ENCODE assay signal across 8 cellular contexts in genomic region chr5:157366741-157367684, GRCh38.
DNase-seq lines count a peak whose midpoint lies in the region; ATAC-seq and TF ChIP-seq lines count a peak whose summit lies in the region.

No MANE protein-coding gene starts in this region.

- TF ChIP-seq CTCF in GM12865 (IDR thresholded peaks at IDR 0.05; ENCODE audit: insufficient read depth, low read depth, low read length, missing control alignments) (no peak), RWPE2 (IDR thresholded peaks at IDR 0.05; ENCODE audit: poor library complexity, severe bottlenecking) (peak; percentile 51), suprapubic skin (IDR thresholded peaks at IDR 0.05) (no peak)

- no peak for TF ChIP-seq POLR2A in suprapubic skin (IDR thresholded peaks at IDR 0.05)

- no peak overlapping the region for H3K9ac ChIP-seq in rectal smooth muscle tissue (ENCODE audit: low read length)

- H3K36me3 ChIP-seq in RWPE2 (ENCODE audit: low read depth) (no peaks in the 10 kb centered on the region), rectal smooth muscle tissue (ENCODE audit: control insufficient read depth, insufficient read depth, low read length) (peaks cover 6% of the 10 kb centered on the region), suprapubic skin (no peaks in the 10 kb centered on the region)
- peaks cover 81% of the 10 kb centered on the region for H3K36me3 ChIP-seq in effector memory CD4-positive, alpha-beta T cell (ENCODE audit: control insufficient read depth, insufficient read depth, low read length)

- TF ChIP-seq EP300 in suprapubic skin (IDR thresholded peaks at IDR 0.05), result no peak

- WGBS in suprapubic skin, result 63% methylated on average over 7 of the region's 7 CpGs

- peaks cover 2% of the 10 kb centered on the region for H3K4me1 ChIP-seq in RWPE2 (ENCODE audit: insufficient read depth, poor library complexity, severe bottlenecking)
- H3K4me1 ChIP-seq in rectal smooth muscle tissue (ENCODE audit: control insufficient read depth, insufficient read depth, low read length), result peaks cover 40% of the 10 kb centered on the region
- no peaks in the 10 kb centered on the region for H3K4me1 ChIP-seq in suprapubic skin
- no peaks in the 10 kb centered on the region for H3K4me1 ChIP-seq in effector memory CD4-positive, alpha-beta T cell (ENCODE audit: control insufficient read depth, insufficient read depth, low read length, poor library complexity, severe bottlenecking)

- peak; percentile 41; the same call in 1 of the 3 replicates for ATAC-seq in RWPE2 (ENCODE audit: low read depth)
- no peak for ATAC-seq in HG03095 (IDR thresholded peaks at IDR 0.05; ENCODE audit: unreplicated experiment)
- no peak for ATAC-seq in GM19455 (IDR thresholded peaks at IDR 0.05; ENCODE audit: unreplicated experiment)

- H3K27me3 ChIP-seq in RWPE2 (ENCODE audit: insufficient read depth, poor library complexity, severe bottlenecking) (no peaks in the 10 kb centered on the region), rectal smooth muscle tissue (ENCODE audit: control insufficient read depth, insufficient read depth, low read length) (no peaks in the 10 kb centered on the region), suprapubic skin (no peaks in the 10 kb centered on the region)
- H3K27me3 ChIP-seq in effector memory CD4-positive, alpha-beta T cell (replicated peaks; ENCODE audit: control insufficient read depth, insufficient read depth, low read length, poor library complexity, severe bottlenecking), result no peaks in the 10 kb centered on the region

- H3K9me3 ChIP-seq in RWPE2 (ENCODE audit: severe bottlenecking) (no peaks in the 10 kb centered on the region), suprapubic skin (no peaks in the 10 kb centered on the region)
- H3K9me3 ChIP-seq in effector memory CD4-positive, alpha-beta T cell (ENCODE audit: control insufficient read depth, low read length), result no peaks in the 10 kb centered on the region

- no peak overlapping the region for H3K27ac ChIP-seq in RWPE2 (ENCODE audit: poor library complexity, severe bottlenecking)
- H3K27ac ChIP-seq in rectal smooth muscle tissue (ENCODE audit: low read depth, low read length), result peak overlapping the region; percentile 91
- no peak overlapping the region for H3K27ac ChIP-seq in suprapubic skin
- no peak overlapping the region for H3K27ac ChIP-seq in effector memory CD4-positive, alpha-beta T cell (ENCODE audit: insufficient read depth, low read length, poor library complexity, severe bottlenecking)

- peak; percentile 9 for DNase-seq in GM12865 (ENCODE audit: low read depth)
- no peak for DNase-seq in RWPE2 (ENCODE audit: low spot score)
- DNase-seq in fibroblast of the conjunctiva (ENCODE audit: low read depth), result peak; percentile 69
- no peak for DNase-seq in suprapubic skin (ENCODE audit: low spot score in 2 of 2)
- no peak for DNase-seq in effector memory CD4-positive, alpha-beta T cell

- H3K4me3 ChIP-seq in GM12865 (ENCODE audit: low read depth, low read length) (no peak overlapping the region), RWPE2 (ENCODE audit: severe bottlenecking) (no peak overlapping the region), rectal smooth muscle tissue (ENCODE audit: low read length) (no peak overlapping the region), suprapubic skin (no peak overlapping the region)
- no peak overlapping the region for H3K4me3 ChIP-seq in effector memory CD4-positive, alpha-beta T cell (ENCODE audit: insufficient read depth, low read depth, low read length, poor library complexity, severe bottlenecking)

Comparison
In these comparisons a context has a peak if more than half of its experiments do, and no peak if none do; other contexts are left out.
1. DNase-seq: peak in GM12865 (single experiment) and fibroblast of the conjunctiva (single experiment); none in RWPE2 (single experiment), suprapubic skin (0 of 2) and effector memory CD4-positive, alpha-beta T cell (0 of 3).